8 cellular contexts compared by ENCODE assay signal in the genomic region with DNA sequence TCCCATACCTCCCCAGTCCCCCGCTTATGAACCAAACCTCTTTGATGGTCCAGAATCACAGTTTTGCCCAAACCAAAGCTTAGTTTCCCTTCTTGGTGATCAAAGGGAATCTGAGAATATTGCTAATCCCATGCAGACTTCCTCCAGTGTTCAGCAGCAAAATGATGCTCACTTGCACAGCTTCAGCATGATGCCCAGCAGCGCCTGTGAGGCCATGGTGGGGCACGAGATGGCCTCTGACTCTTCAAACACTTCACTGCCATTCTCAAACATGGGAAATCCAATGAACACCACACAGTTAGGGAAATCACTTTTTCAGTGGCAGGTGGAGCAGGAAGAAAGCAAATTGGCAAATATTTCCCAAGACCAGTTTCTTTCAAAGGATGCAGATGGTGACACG. TPM values are rescaled to one million over a fixed set of nuclear protein-coding genes. Genes with fewer than 3 reads are reported as not detected.
DNase-seq lines count a peak whose midpoint lies in the region; ATAC-seq and TF ChIP-seq lines count a peak whose summit lies in the region.

No MANE protein-coding gene starts in this region.

- H3K36me3 Mint-ChIP-seq in activated T-cell treated with anti-CD3 and anti-CD28 coated beads, Interleukin-2, amount 50 U/mL, for 4 hours (ENCODE audit: insufficient read depth), result peaks cover 73% of the 10 kb centered on the region
- H3K36me3 Mint-ChIP-seq in activated T-helper 1 cell treated with anti-CD3 and anti-CD28 coated beads, Interleukin-12 subunit alpha, Interleukin-12 subunit beta, Interleukin-2, Interleukin-4 antibody, amounts not matched to agents 30 ng/mL and 10 ng/mL and 1 ng/mL, durations not matched to agents 14 hours and 24 hours and 36 hours (ENCODE audit: low read depth), result peaks cover 75% of the 10 kb centered on the region

- peak overlapping the region; percentile 56 for H3K27ac Mint-ChIP-seq in activated T-helper 1 cell treated with anti-CD3 and anti-CD28 coated beads, Interleukin-12 subunit alpha, Interleukin-12 subunit beta, Interleukin-2, Interleukin-4 antibody, amounts not matched to agents 30 ng/mL and 10 ng/mL and 1 ng/mL, durations not matched to agents 14 hours and 24 hours and 36 hours

- H3K27ac ChIP-seq in stomach smooth muscle (ENCODE audit: low read length) (no peak overlapping the region), brain microvascular endothelial cell (no peak overlapping the region)

- intact Hi-C loops in activated T-helper 1 cell treated with anti-CD3 and anti-CD28 coated beads, Interleukin-12 subunit alpha, Interleukin-12 subunit beta, Interleukin-2, Interleukin-4 antibody, amounts not matched to agents 30 ng/mL and 10 ng/mL and 1 ng/mL, durations not matched to agents 14 hours and 24 hours and 36 hours (cut with micrococcal nuclease), result loop anchor here (5.0 kb wide), 1 partner anchor 259 kb away; no protein-coding TSS in a partner anchor

- H3K27me3 ChIP-seq in kidney epithelial cell (ENCODE audit: control insufficient read depth, insufficient read depth, low read length) (no peaks in the 10 kb centered on the region), stomach smooth muscle (ENCODE audit: control insufficient read depth in 1 of 2, insufficient read depth in 2 of 2, low read length in 2 of 2) (no peaks in the 10 kb centered on the region), brain microvascular endothelial cell (replicated peaks) (no peaks in the 10 kb centered on the region)

- H3K4me1 ChIP-seq in stomach smooth muscle (ENCODE audit: control insufficient read depth, insufficient read depth, low read length), result peaks cover 20% of the 10 kb centered on the region

- in situ Hi-C loops in brain microvascular endothelial cell (cut with HindIII; ENCODE audit: low pct_ligation_motif_present, low sequenced_read_pairs), result loop anchor here (25.0 kb wide), 1 partner anchor 234 kb away; no protein-coding TSS in a partner anchor

- no peaks in the 10 kb centered on the region for H3K27me3 Mint-ChIP-seq in activated T-cell treated with anti-CD3 and anti-CD28 coated beads, Interleukin-2, amount 50 U/mL, for 4 hours (ENCODE audit: low read depth)
- no peaks in the 10 kb centered on the region for H3K27me3 Mint-ChIP-seq in activated T-helper 1 cell treated with anti-CD3 and anti-CD28 coated beads, Interleukin-12 subunit alpha, Interleukin-12 subunit beta, Interleukin-2, Interleukin-4 antibody, amounts not matched to agents 30 ng/mL and 10 ng/mL and 1 ng/mL, durations not matched to agents 14 hours and 24 hours and 36 hours (ENCODE audit: insufficient read depth)

- H3K9me3 Mint-ChIP-seq in activated T-cell treated with anti-CD3 and anti-CD28 coated beads, Interleukin-2, amount 50 U/mL, for 4 hours, result no peaks in the 10 kb centered on the region
- no peaks in the 10 kb centered on the region for H3K9me3 Mint-ChIP-seq in activated T-helper 1 cell treated with anti-CD3 and anti-CD28 coated beads, Interleukin-12 subunit alpha, Interleukin-12 subunit beta, Interleukin-2, Interleukin-4 antibody, amounts not matched to agents 30 ng/mL and 10 ng/mL and 1 ng/mL, durations not matched to agents 14 hours and 24 hours and 36 hours

- H3K36me3 ChIP-seq in kidney epithelial cell (ENCODE audit: control insufficient read depth, insufficient read depth, low read length), result peaks cover 8% of the 10 kb centered on the region
- H3K36me3 ChIP-seq in stomach smooth muscle (ENCODE audit: control insufficient read depth in 2 of 2, insufficient read depth in 2 of 2, low read length in 2 of 2), result peaks cover 55 to 63% of the 10 kb centered on the region in 2 donors
- peaks cover 73% of the 10 kb centered on the region for H3K36me3 ChIP-seq in brain microvascular endothelial cell (replicated peaks)

- TF ChIP-seq CTCF in kidney epithelial cell (IDR thresholded peaks at IDR 0.05; ENCODE audit: insufficient read depth, low read length, poor library complexity, severe bottlenecking), result no peak
- no peak for TF ChIP-seq CTCF in brain microvascular endothelial cell (IDR thresholded peaks at IDR 0.05; ENCODE audit: low read depth, low read length, missing control alignments)

- no peak for ATAC-seq in activated T-cell treated with anti-CD3 and anti-CD28 coated beads, Interleukin-2, amount 50 U/mL, for 4 hours
- ATAC-seq in GM18873 (IDR thresholded peaks at IDR 0.05; ENCODE audit: low FRiP score, unreplicated experiment), result no peak
- ATAC-seq in GM18519 (IDR thresholded peaks at IDR 0.05; ENCODE audit: low FRiP score, unreplicated experiment), result no peak

- no peak overlapping the region for H3K9ac ChIP-seq in stomach smooth muscle (ENCODE audit: low read length in 2 of 2)

- H3K9me3 ChIP-seq in stomach smooth muscle (ENCODE audit: control insufficient read depth in 2 of 2, low read length in 2 of 2), result no peaks in the 10 kb centered on the region

- peaks cover 69% of the 10 kb centered on the region for H3K4me1 Mint-ChIP-seq in activated T-cell treated with anti-CD3 and anti-CD28 coated beads, Interleukin-2, amount 50 U/mL, for 4 hours (ENCODE audit: low read depth)
- peaks cover 80% of the 10 kb centered on the region for H3K4me1 Mint-ChIP-seq in activated T-helper 1 cell treated with anti-CD3 and anti-CD28 coated beads, Interleukin-12 subunit alpha, Interleukin-12 subunit beta, Interleukin-2, Interleukin-4 antibody, amounts not matched to agents 30 ng/mL and 10 ng/mL and 1 ng/mL, durations not matched to agents 14 hours and 24 hours and 36 hours (ENCODE audit: low read depth)

- H3K4me3 ChIP-seq in kidney epithelial cell (ENCODE audit: low read depth, low read length) (peak overlapping the region; percentile 96), stomach smooth muscle (ENCODE audit: low read length in 2 of 2) (peak overlapping the region; percentile 41 to 44), brain microvascular endothelial cell (ENCODE audit: low read depth, low read length) (no peak overlapping the region)

- no peak for DNase-seq in activated T-cell treated with anti-CD3 and anti-CD28 coated beads, Interleukin-2, amount 50 U/mL, for 4 hours
- no peak for DNase-seq in activated T-cell treated with anti-CD3 and anti-CD28 coated beads, Interleukin-2, amount 50 U/mL, for 48 hours
- no peak for DNase-seq in activated T-helper 1 cell treated with anti-CD3 and anti-CD28 coated beads, Interleukin-12 subunit alpha, Interleukin-12 subunit beta, Interleukin-2, Interleukin-4 antibody, amounts not matched to agents 30 ng/mL and 10 ng/mL and 1 ng/mL, durations not matched to agents 14 hours and 24 hours and 36 hours (ENCODE audit: low spot score)
- DNase-seq in kidney epithelial cell (ENCODE audit: low read depth) (no peak), brain microvascular endothelial cell (no peak)

- H3K4me3 Mint-ChIP-seq in activated T-cell treated with anti-CD3 and anti-CD28 coated beads, Interleukin-2, amount 50 U/mL, for 4 hours, result peak overlapping the region; percentile 99
- peak overlapping the region; percentile 93 for H3K4me3 Mint-ChIP-seq in activated T-helper 1 cell treated with anti-CD3 and anti-CD28 coated beads, Interleukin-12 subunit alpha, Interleukin-12 subunit beta, Interleukin-2, Interleukin-4 antibody, amounts not matched to agents 30 ng/mL and 10 ng/mL and 1 ng/mL, durations not matched to agents 14 hours and 24 hours and 36 hours

RNA-seq across cellular contexts. Expression of a gene that starts 4.2 kb away (rescaled TPM):
- 10 to 100 TPM; 54.9 to 93.3 (median 88.8) TPM for total RNA-seq in activated T-cell treated with anti-CD3 and anti-CD28 coated beads, Interleukin-2, amount 50 U/mL, for 4 hours
- 72.4 and 79.7 TPM in 2 replicates for total RNA-seq in activated T-helper 1 cell treated with anti-CD3 and anti-CD28 coated beads, Interleukin-12 subunit alpha, Interleukin-12 subunit beta, Interleukin-2, Interleukin-4 antibody, amounts not matched to agents 30 ng/mL and 10 ng/mL and 1 ng/mL, durations not matched to agents 14 hours and 24 hours and 36 hours
- 76.4 and 91.6 TPM in 2 replicates for total RNA-seq in kidney epithelial cell
